Comparison of ENCODE assay signal across 1 cellular context in the genomic region with DNA sequence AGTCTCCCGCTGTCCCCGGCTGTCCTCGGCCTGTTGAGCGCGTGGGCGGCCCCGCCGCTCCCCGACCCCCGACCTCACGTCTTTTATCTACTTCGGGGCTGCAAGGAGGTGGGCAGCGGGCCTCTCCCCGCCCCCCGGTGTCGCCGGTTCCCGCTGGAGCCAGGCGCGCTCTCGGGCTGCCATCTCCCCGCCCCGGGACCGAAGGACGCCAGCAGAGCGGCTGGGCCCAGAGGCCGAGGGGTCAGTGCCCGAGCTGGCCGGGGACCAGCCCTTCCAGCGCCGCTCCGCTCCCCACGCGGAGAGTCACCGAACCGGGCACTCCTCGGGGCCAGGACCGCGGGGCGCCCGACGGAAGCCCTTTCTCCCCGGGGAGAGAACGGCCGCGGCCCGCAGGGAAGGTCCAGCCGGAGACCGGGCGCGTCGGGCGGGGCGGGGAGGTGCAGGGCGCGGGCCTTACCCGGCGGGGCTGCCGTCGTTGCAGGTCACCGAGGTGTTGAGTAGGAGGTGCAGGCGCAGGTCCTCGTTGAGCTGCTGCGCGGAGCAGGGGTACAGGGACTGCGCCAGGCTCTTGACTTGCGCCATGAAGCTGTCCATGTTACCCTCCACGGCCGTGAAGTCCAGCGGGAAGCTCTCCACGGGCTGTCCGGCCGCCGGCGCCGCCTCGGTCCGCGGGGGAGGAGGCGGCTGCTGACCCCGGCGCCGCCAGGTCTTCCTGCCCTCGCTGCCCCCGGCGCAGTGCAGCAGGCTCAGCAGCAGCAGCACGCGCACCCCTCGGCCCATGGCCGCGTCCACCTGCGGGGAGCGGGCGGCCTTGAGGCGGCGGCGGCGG.
TF ChIP-seq lines count a peak whose summit lies in the region.

No MANE protein-coding gene starts in this region.

TF ChIP-seq in H1, 55 proteins besides CTCF, POLR2A, EP300 and RAD21:
- TF ChIP-seq TAF7 (optimal IDR thresholded peaks at IDR 0.05; ENCODE audit: borderline replicate concordance, low read depth, low read length) = no peak
- TF ChIP-seq KDM4A (IDR thresholded peaks at IDR 0.05; ENCODE audit: low read depth, low read length, severe bottlenecking) = peak; percentile 19
- TF ChIP-seq EZH2 (IDR thresholded peaks at IDR 0.05; ENCODE audit: low read depth, low read length, severe bottlenecking) = peak; percentile 95
- TF ChIP-seq GABPA (IDR thresholded peaks at IDR 0.05; ENCODE audit: borderline replicate concordance, insufficient read depth, low read length) = peak; percentile 71
- TF ChIP-seq E2F6 (IDR thresholded peaks at IDR 0.05) = peak; percentile 52
- TF ChIP-seq, protein P1, sequence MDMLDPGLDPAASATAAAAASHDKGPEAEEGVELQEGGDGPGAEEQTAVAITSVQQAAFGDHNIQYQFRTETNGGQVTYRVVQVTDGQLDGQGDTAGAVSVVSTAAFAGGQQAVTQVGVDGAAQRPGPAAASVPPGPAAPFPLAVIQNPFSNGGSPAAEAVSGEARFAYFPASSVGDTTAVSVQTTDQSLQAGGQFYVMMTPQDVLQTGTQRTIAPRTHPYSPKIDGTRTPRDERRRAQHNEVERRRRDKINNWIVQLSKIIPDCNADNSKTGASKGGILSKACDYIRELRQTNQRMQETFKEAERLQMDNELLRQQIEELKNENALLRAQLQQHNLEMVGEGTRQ (IDR thresholded peaks at IDR 0.05; ENCODE audit: low read length) = no peak
- TF ChIP-seq, protein P2, sequence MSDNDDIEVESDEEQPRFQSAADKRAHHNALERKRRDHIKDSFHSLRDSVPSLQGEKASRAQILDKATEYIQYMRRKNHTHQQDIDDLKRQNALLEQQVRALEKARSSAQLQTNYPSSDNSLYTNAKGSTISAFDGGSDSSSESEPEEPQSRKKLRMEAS (IDR thresholded peaks at IDR 0.05) = peak; percentile 36; the same call in 1 of the 2 replicates
- TF ChIP-seq JUND (IDR thresholded peaks at IDR 0.05; ENCODE audit: low read length) = no peak
- peak; percentile 89 for TF ChIP-seq SUZ12 (IDR thresholded peaks at IDR 0.05; ENCODE audit: low read length)
